Comparison of ENCODE assay signal across 1 cellular context in the genomic region with DNA sequence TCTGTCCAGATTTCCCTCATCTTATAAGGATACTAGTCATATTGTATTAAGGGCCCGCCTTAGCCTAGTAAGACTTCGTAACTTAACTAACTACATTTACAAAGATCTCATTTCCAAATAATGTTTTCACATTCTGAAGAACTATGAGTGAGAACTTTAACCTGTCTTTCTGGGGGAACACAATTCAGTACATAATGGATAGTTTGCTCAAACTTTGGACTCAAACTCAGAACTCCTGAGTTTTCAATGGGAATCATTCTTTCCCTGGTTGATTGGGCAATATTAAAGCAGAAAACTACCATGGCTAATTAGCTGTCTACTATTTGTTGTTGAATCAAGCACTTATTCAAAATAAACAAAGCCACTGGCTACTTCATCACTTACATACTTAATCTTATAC.
A peak's percentile ranks its signal among the peaks of the same experiment; 100 is the strongest.
TF ChIP-seq lines count a peak whose summit lies in the region.

No MANE protein-coding gene starts in this region.

TF ChIP-seq in HepG2, 621 proteins besides CTCF, POLR2A, EP300 and RAD21 (continued from another document and continues in another):
- TF ChIP-seq, protein P1, sequence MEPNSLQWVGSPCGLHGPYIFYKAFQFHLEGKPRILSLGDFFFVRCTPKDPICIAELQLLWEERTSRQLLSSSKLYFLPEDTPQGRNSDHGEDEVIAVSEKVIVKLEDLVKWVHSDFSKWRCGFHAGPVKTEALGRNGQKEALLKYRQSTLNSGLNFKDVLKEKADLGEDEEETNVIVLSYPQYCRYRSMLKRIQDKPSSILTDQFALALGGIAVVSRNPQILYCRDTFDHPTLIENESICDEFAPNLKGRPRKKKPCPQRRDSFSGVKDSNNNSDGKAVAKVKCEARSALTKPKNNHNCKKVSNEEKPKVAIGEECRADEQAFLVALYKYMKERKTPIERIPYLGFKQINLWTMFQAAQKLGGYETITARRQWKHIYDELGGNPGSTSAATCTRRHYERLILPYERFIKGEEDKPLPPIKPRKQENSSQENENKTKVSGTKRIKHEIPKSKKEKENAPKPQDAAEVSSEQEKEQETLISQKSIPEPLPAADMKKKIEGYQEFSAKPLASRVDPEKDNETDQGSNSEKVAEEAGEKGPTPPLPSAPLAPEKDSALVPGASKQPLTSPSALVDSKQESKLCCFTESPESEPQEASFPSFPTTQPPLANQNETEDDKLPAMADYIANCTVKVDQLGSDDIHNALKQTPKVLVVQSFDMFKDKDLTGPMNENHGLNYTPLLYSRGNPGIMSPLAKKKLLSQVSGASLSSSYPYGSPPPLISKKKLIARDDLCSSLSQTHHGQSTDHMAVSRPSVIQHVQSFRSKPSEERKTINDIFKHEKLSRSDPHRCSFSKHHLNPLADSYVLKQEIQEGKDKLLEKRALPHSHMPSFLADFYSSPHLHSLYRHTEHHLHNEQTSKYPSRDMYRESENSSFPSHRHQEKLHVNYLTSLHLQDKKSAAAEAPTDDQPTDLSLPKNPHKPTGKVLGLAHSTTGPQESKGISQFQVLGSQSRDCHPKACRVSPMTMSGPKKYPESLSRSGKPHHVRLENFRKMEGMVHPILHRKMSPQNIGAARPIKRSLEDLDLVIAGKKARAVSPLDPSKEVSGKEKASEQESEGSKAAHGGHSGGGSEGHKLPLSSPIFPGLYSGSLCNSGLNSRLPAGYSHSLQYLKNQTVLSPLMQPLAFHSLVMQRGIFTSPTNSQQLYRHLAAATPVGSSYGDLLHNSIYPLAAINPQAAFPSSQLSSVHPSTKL (CRISPR knock-in tag; IDR thresholded peaks at IDR 0.05), result peak; percentile 88
- TF ChIP-seq ZNF12 (CRISPR knock-in tag; IDR thresholded peaks at IDR 0.05) (peak; percentile 29; the same call in 1 of the 2 replicates), HDAC2 (CRISPR knock-in tag; IDR thresholded peaks at IDR 0.05) (peak; percentile 71; the same call in 1 of the 2 replicates), MZF1 (CRISPR knock-in tag; IDR thresholded peaks at IDR 0.05; ENCODE audit: borderline replicate concordance) (no peak), SIX4 (CRISPR knock-in tag; IDR thresholded peaks at IDR 0.05) (0 out of 2 replicates have a peak, but pooled peaks have one; percentile 19), ZMYM4 (CRISPR knock-in tag; IDR thresholded peaks at IDR 0.05) (peak; percentile 31; the same call in 1 of the 2 replicates), ZFP36L1 (CRISPR knock-in tag; IDR thresholded peaks at IDR 0.05) (no peak), YEATS2 (CRISPR knock-in tag; IDR thresholded peaks at IDR 0.05; ENCODE audit: borderline replicate concordance) (no peak), ZNF562 (CRISPR knock-in tag; IDR thresholded peaks at IDR 0.05; ENCODE audit: borderline replicate concordance) (no peak), SIX1 (CRISPR knock-in tag; IDR thresholded peaks at IDR 0.05; ENCODE audit: borderline replicate concordance) (peak; percentile 62; the same call in 1 of the 2 replicates), TARDBP (CRISPR knock-in tag; IDR thresholded peaks at IDR 0.05) (no peak; the same call in 1 of the 2 replicates), PITX1 (CRISPR knock-in tag; IDR thresholded peaks at IDR 0.05) (no peak), MBD4 (IDR thresholded peaks at IDR 0.05; ENCODE audit: borderline replicate concordance, low read length) (0 out of 2 replicates have a peak, but pooled peaks have one; percentile 74), ZNF816 (CRISPR knock-in tag; IDR thresholded peaks at IDR 0.05; ENCODE audit: borderline replicate concordance) (no peak), PRPF4 (IDR thresholded peaks at IDR 0.05; ENCODE audit: low read depth, low read length, poor library complexity, severe bottlenecking) (no peak), ZNF30 (CRISPR knock-in tag; IDR thresholded peaks at IDR 0.05) (no peak), SAP130 (CRISPR knock-in tag; IDR thresholded peaks at IDR 0.05; ENCODE audit: low read depth) (peak; percentile 42), ZNF329 (CRISPR knock-in tag; IDR thresholded peaks at IDR 0.05; ENCODE audit: low read depth) (no peak), FOXO1 (CRISPR knock-in tag; IDR thresholded peaks at IDR 0.05) (peak; percentile 65; the same call in 1 of the 2 replicates), RFX1 (IDR thresholded peaks at IDR 0.05) (no peak), HMG20A (CRISPR knock-in tag; IDR thresholded peaks at IDR 0.05; ENCODE audit: borderline replicate concordance) (peak; percentile 65; the same call in 1 of the 2 replicates), NR2F2 (IDR thresholded peaks at IDR 0.05; ENCODE audit: borderline replicate concordance, low read depth) (peak; percentile 76; the same call in 1 of the 2 replicates), ZNF24 (IDR thresholded peaks at IDR 0.05) (peak; percentile 85), NR2C2 (CRISPR knock-in tag; IDR thresholded peaks at IDR 0.05; ENCODE audit: borderline replicate concordance) (no peak), FOXA3 (CRISPR knock-in tag; IDR thresholded peaks at IDR 0.05) (peak; percentile 82), ZC3H13 (CRISPR knock-in tag; IDR thresholded peaks at IDR 0.05) (no peak), SOX13 (IDR thresholded peaks at IDR 0.05) (peak; percentile 18; the same call in 1 of the 2 replicates), SOX13 (CRISPR knock-in tag; conservative IDR thresholded peaks at IDR 0.05 in 1 of 2, IDR thresholded peaks at IDR 0.05 in 1 of 2) (peak in 1 of 2 experiments; percentile 87; a peak in 2 of 4 replicates), SALL1 (CRISPR knock-in tag; IDR thresholded peaks at IDR 0.05) (peak; percentile 36; the same call in 1 of the 2 replicates), ZNF251 (CRISPR knock-in tag; IDR thresholded peaks at IDR 0.05) (no peak), HDAC1 (CRISPR knock-in tag; IDR thresholded peaks at IDR 0.05) (peak; percentile 50; the same call in 1 of the 2 replicates), SP4 (CRISPR knock-in tag; IDR thresholded peaks at IDR 0.05) (no peak), FOXP1 (IDR thresholded peaks at IDR 0.05) (peak; percentile 75; the same call in 1 of the 2 replicates), FOXP1 (CRISPR knock-in tag; IDR thresholded peaks at IDR 0.05) (peak; percentile 81), BRCA1 (CRISPR knock-in tag; IDR thresholded peaks at IDR 0.05) (no peak), ATF7 (IDR thresholded peaks at IDR 0.05) (peak; percentile 22; the same call in 1 of the 2 replicates), ATF7 (CRISPR knock-in tag; IDR thresholded peaks at IDR 0.05) (no peak), POGZ (CRISPR knock-in tag; IDR thresholded peaks at IDR 0.05) (peak; percentile 64), NFKBIZ (CRISPR knock-in tag; IDR thresholded peaks at IDR 0.05) (0 out of 2 replicates have a peak, but pooled peaks have one; percentile 64)
- TF ChIP-seq, protein P2, sequence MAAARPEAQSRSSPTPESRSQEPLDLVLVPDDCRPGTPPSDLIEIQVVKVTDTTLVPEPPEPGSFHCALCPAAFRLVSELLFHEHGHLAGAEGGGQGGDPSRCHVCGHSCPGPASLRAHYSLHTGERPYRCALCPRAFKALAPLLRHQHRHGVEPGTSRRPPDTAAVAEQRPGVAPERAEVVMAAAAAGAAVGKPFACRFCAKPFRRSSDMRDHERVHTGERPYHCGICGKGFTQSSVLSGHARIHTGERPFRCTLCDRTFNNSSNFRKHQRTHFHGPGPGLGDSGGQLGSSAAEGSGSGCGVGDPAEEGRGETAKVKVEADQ (CRISPR knock-in tag; IDR thresholded peaks at IDR 0.05; ENCODE audit: borderline replicate concordance), result no peak
- TF ChIP-seq, protein P3, sequence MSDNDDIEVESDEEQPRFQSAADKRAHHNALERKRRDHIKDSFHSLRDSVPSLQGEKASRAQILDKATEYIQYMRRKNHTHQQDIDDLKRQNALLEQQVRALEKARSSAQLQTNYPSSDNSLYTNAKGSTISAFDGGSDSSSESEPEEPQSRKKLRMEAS (IDR thresholded peaks at IDR 0.05), result no peak
- TF ChIP-seq, protein P4, sequence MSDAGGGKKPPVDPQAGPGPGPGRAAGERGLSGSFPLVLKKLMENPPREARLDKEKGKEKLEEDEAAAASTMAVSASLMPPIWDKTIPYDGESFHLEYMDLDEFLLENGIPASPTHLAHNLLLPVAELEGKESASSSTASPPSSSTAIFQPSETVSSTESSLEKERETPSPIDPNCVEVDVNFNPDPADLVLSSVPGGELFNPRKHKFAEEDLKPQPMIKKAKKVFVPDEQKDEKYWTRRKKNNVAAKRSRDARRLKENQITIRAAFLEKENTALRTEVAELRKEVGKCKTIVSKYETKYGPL (CRISPR knock-in tag; IDR thresholded peaks at IDR 0.05), result no peak
- TF ChIP-seq, protein P5, sequence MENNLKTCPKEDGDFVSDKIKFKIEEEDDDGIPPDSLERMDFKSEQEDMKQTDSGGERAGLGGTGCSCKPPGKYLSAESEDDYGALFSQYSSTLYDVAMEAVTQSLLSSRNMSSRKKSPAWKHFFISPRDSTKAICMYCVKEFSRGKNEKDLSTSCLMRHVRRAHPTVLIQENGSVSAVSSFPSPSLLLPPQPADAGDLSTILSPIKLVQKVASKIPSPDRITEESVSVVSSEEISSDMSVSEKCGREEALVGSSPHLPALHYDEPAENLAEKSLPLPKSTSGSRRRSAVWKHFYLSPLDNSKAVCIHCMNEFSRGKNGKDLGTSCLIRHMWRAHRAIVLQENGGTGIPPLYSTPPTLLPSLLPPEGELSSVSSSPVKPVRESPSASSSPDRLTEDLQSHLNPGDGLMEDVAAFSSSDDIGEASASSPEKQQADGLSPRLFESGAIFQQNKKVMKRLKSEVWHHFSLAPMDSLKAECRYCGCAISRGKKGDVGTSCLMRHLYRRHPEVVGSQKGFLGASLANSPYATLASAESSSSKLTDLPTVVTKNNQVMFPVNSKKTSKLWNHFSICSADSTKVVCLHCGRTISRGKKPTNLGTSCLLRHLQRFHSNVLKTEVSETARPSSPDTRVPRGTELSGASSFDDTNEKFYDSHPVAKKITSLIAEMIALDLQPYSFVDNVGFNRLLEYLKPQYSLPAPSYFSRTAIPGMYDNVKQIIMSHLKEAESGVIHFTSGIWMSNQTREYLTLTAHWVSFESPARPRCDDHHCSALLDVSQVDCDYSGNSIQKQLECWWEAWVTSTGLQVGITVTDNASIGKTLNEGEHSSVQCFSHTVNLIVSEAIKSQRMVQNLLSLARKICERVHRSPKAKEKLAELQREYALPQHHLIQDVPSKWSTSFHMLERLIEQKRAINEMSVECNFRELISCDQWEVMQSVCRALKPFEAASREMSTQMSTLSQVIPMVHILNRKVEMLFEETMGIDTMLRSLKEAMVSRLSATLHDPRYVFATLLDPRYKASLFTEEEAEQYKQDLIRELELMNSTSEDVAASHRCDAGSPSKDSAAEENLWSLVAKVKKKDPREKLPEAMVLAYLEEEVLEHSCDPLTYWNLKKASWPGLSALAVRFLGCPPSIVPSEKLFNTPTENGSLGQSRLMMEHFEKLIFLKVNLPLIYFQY (CRISPR knock-in tag; IDR thresholded peaks at IDR 0.05; ENCODE audit: borderline replicate concordance), result 0 out of 2 replicates have a peak, but pooled peaks have one; percentile 15
- TF ChIP-seq, protein P6, sequence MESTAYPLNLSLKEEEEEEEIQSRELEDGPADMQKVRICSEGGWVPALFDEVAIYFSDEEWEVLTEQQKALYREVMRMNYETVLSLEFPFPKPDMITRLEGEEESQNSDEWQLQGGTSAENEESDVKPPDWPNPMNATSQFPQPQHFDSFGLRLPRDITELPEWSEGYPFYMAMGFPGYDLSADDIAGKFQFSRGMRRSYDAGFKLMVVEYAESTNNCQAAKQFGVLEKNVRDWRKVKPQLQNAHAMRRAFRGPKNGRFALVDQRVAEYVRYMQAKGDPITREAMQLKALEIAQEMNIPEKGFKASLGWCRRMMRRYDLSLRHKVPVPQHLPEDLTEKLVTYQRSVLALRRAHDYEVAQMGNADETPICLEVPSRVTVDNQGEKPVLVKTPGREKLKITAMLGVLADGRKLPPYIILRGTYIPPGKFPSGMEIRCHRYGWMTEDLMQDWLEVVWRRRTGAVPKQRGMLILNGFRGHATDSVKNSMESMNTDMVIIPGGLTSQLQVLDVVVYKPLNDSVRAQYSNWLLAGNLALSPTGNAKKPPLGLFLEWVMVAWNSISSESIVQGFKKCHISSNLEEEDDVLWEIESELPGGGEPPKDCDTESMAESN (CRISPR knock-in tag; conservative IDR thresholded peaks at IDR 0.05), result 0 out of 2 replicates have a peak, but pooled peaks have one; percentile 15
- TF ChIP-seq, protein P7, sequence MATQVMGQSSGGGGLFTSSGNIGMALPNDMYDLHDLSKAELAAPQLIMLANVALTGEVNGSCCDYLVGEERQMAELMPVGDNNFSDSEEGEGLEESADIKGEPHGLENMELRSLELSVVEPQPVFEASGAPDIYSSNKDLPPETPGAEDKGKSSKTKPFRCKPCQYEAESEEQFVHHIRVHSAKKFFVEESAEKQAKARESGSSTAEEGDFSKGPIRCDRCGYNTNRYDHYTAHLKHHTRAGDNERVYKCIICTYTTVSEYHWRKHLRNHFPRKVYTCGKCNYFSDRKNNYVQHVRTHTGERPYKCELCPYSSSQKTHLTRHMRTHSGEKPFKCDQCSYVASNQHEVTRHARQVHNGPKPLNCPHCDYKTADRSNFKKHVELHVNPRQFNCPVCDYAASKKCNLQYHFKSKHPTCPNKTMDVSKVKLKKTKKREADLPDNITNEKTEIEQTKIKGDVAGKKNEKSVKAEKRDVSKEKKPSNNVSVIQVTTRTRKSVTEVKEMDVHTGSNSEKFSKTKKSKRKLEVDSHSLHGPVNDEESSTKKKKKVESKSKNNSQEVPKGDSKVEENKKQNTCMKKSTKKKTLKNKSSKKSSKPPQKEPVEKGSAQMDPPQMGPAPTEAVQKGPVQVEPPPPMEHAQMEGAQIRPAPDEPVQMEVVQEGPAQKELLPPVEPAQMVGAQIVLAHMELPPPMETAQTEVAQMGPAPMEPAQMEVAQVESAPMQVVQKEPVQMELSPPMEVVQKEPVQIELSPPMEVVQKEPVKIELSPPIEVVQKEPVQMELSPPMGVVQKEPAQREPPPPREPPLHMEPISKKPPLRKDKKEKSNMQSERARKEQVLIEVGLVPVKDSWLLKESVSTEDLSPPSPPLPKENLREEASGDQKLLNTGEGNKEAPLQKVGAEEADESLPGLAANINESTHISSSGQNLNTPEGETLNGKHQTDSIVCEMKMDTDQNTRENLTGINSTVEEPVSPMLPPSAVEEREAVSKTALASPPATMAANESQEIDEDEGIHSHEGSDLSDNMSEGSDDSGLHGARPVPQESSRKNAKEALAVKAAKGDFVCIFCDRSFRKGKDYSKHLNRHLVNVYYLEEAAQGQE (IDR thresholded peaks at IDR 0.05; ENCODE audit: borderline replicate concordance in 1 of 2, low read depth in 1 of 2, low read length in 2 of 2), result 0 out of 4 replicates have a peak, but pooled peaks of 1 of the 2 experiments have one; percentile 22
- TF ChIP-seq, protein P8, sequence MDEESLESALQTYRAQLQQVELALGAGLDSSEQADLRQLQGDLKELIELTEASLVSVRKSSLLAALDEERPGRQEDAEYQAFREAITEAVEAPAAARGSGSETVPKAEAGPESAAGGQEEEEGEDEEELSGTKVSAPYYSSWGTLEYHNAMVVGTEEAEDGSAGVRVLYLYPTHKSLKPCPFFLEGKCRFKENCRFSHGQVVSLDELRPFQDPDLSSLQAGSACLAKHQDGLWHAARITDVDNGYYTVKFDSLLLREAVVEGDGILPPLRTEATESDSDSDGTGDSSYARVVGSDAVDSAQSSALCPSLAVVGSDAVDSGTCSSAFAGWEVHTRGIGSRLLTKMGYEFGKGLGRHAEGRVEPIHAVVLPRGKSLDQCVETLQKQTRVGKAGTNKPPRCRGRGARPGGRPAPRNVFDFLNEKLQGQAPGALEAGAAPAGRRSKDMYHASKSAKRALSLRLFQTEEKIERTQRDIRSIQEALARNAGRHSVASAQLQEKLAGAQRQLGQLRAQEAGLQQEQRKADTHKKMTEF (CRISPR knock-in tag; IDR thresholded peaks at IDR 0.05), result peak; percentile 57; the same call in 1 of the 2 replicates
